In genomic region chr4:8696369-8697127, GRCh38 we compare ENCODE assay signal across 21 cellular contexts.
"Had no signal": no experiment of that assay in that cellular context is flagged by ENCODE, and none has a peak within 500 bp of the region (broad histone marks: within the 10 kb centered on the region; RNA-seq: fewer than 3 reads in every experiment).

No MANE protein-coding gene starts in this region.

- H3K27ac Mint-ChIP-seq: activated CD4-positive, alpha-beta T cell treated with anti-CD3 and anti-CD28 coated beads for 36 hours; activated CD8-positive, alpha-beta memory T cell treated with anti-CD3 and anti-CD28 coated beads, Interleukin-2, amount 10 ng/mL, durations not matched to agents 7 days and 5 days; activated CD8-positive, alpha-beta T cell treated with anti-CD3 and anti-CD28 coated beads, Interleukin-2, amount 10 ng/mL, durations not matched to agents 7 days and 5 days; activated naive CD4-positive, alpha-beta T cell treated with anti-CD3 and anti-CD28 coated beads, Interleukin-2, amount 50 U/mL, for 72 hours; endodermal cell; natural killer cell; neural progenitor cell; progenitor cell of endocrine pancreas had no signal

- H3K4me3 Mint-ChIP-seq: activated CD4-positive, alpha-beta T cell treated with anti-CD3 and anti-CD28 coated beads for 36 hours; activated CD8-positive, alpha-beta memory T cell treated with anti-CD3 and anti-CD28 coated beads, Interleukin-2, amount 10 ng/mL, durations not matched to agents 7 days and 5 days; activated CD8-positive, alpha-beta T cell treated with anti-CD3 and anti-CD28 coated beads, Interleukin-2, amount 10 ng/mL, durations not matched to agents 7 days and 5 days; endodermal cell; immature natural killer cell; natural killer cell; neural progenitor cell had no signal

- H3K4me1 ChIP-seq: lower lobe of right lung, neural progenitor cell, tibial nerve had no signal

- H3K4me2 ChIP-seq: neural progenitor cell had no signal

- H3K4me3 ChIP-seq: lower lobe of right lung, neural progenitor cell, tibial nerve had no signal

- H3K27me3 Mint-ChIP-seq: activated CD8-positive, alpha-beta memory T cell treated with anti-CD3 and anti-CD28 coated beads, Interleukin-2, amount 10 ng/mL, durations not matched to agents 7 days and 5 days had no signal

- H3K9me3 ChIP-seq: lower lobe of right lung had no signal

- H3K4me1 Mint-ChIP-seq: activated CD4-positive, alpha-beta T cell treated with anti-CD3 and anti-CD28 coated beads for 36 hours; activated CD8-positive, alpha-beta memory T cell treated with anti-CD3 and anti-CD28 coated beads, Interleukin-2, amount 10 ng/mL, durations not matched to agents 7 days and 5 days; endodermal cell; immature natural killer cell; natural killer cell; neural progenitor cell had no signal

- H3K9me3 Mint-ChIP-seq: activated naive CD4-positive, alpha-beta T cell treated with anti-CD3 and anti-CD28 coated beads, Interleukin-2, amount 50 U/mL, for 72 hours; endodermal cell; immature natural killer cell; natural killer cell had no signal

- H2AFZ ChIP-seq: neural progenitor cell had no signal

- H3K9ac ChIP-seq: neural progenitor cell had no signal

- H3K36me3 Mint-ChIP-seq: activated CD8-positive, alpha-beta memory T cell treated with anti-CD3 and anti-CD28 coated beads, Interleukin-2, amount 10 ng/mL, durations not matched to agents 7 days and 5 days; activated naive CD4-positive, alpha-beta T cell treated with anti-CD3 and anti-CD28 coated beads, Interleukin-2, amount 50 U/mL, for 72 hours; immature natural killer cell; natural killer cell; neural progenitor cell had no signal

- DNase-seq: activated CD4-positive, alpha-beta T cell treated with anti-CD3 and anti-CD28 coated beads for 36 hours; activated CD4-positive, CD25-positive, alpha-beta regulatory T cell; activated CD8-positive, alpha-beta memory T cell treated with anti-CD3 and anti-CD28 coated beads, Interleukin-2, amount 10 ng/mL, durations not matched to agents 7 days and 5 days; activated CD8-positive, alpha-beta T cell treated with anti-CD3 and anti-CD28 coated beads, Interleukin-2, amount 10 ng/mL, durations not matched to agents 7 days and 5 days; activated gamma-delta T cell treated with Interleukin-2 at 50 U/mL for 16 hours; anterior cingulate cortex; cerebellar nuclear complex; foreskin fibroblast; hypothalamus; immature natural killer cell; kidney glomerular epithelial cell; lower lobe of right lung; mesenchymal stem cell; natural killer cell; retina; stimulated activated naive CD4-positive, alpha-beta T cell had no signal

- H3K36me3 ChIP-seq: lower lobe of right lung, neural progenitor cell, tibial nerve had no signal

- H3K27ac ChIP-seq: lower lobe of right lung, neural progenitor cell, tibial nerve had no signal
